In the genomic region with DNA sequence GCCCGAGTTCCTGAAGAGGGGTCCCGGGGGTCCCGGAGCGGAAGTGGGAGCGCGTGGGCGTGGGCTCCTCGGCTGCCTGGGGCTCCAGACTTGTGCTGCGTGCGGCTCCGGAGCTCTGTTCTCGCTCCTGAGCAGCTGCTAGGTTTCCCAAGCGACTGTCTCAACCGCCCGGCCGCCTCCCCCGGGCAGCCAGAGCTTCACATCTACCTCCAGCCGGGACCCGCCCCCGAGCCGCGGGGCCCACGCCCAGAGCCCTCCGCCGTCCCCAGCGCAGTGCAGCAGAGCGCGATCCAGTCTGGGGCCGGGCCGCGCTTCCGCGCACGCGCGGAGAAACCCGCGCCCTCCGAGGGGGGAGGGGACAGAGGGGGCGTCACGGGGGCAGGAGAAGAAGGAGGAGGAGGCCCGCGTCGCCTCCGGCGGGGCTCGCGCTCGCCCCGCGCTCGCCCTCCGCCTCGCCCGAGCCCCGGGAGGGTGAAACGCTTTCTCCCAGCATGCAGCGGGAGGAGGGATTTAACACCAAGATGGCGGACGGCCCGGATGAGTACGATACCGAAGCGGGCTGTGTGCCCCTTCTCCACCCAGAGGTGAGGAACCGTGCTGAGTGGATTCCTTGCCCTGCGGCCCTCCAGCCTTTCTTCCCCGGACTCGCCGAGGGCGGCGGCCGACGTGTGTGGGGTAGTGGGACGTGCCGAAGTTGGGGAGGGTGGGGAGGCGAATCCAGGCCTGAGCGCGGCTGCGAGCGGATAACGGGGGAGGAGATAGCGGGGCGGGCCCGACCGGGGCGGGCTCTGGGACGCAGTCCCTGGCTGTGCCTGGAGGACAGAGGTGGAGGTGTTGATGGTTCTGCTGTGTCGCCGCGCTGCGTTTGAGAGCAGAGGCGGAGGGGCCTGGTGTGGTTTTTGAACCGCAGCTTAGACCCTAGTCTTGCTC, we compare ENCODE assay signal across 1 cellular context.
TF ChIP-seq lines count a peak whose summit lies in the region.

A gene with protein sequence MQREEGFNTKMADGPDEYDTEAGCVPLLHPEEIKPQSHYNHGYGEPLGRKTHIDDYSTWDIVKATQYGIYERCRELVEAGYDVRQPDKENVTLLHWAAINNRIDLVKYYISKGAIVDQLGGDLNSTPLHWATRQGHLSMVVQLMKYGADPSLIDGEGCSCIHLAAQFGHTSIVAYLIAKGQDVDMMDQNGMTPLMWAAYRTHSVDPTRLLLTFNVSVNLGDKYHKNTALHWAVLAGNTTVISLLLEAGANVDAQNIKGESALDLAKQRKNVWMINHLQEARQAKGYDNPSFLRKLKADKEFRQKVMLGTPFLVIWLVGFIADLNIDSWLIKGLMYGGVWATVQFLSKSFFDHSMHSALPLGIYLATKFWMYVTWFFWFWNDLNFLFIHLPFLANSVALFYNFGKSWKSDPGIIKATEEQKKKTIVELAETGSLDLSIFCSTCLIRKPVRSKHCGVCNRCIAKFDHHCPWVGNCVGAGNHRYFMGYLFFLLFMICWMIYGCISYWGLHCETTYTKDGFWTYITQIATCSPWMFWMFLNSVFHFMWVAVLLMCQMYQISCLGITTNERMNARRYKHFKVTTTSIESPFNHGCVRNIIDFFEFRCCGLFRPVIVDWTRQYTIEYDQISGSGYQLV (plus strand): TSS at position 370 of the 930 bp plus-strand sequence. CDS start 122 bp downstream, at position 492.

TF ChIP-seq in HepG2, 621 proteins besides CTCF, POLR2A, EP300 and RAD21 (continued from another document and continues in another):
- TF ChIP-seq, protein P1, sequence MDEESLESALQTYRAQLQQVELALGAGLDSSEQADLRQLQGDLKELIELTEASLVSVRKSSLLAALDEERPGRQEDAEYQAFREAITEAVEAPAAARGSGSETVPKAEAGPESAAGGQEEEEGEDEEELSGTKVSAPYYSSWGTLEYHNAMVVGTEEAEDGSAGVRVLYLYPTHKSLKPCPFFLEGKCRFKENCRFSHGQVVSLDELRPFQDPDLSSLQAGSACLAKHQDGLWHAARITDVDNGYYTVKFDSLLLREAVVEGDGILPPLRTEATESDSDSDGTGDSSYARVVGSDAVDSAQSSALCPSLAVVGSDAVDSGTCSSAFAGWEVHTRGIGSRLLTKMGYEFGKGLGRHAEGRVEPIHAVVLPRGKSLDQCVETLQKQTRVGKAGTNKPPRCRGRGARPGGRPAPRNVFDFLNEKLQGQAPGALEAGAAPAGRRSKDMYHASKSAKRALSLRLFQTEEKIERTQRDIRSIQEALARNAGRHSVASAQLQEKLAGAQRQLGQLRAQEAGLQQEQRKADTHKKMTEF (CRISPR knock-in tag; IDR thresholded peaks at IDR 0.05), result peak; percentile 71; the same call in 1 of the 2 replicates
- TF ChIP-seq ZBTB21 (CRISPR knock-in tag; IDR thresholded peaks at IDR 0.05) (no peak), ZNF761 (CRISPR knock-in tag; conservative IDR thresholded peaks at IDR 0.05) (peak; percentile 88; the same call in 1 of the 2 replicates), ZNF674 (CRISPR knock-in tag; IDR thresholded peaks at IDR 0.05; ENCODE audit: low read depth) (no peak), FOXM1 (CRISPR knock-in tag; IDR thresholded peaks at IDR 0.05) (no peak), KDM6A (CRISPR knock-in tag; IDR thresholded peaks at IDR 0.05; ENCODE audit: low read depth) (no peak), TARDBP (CRISPR knock-in tag; IDR thresholded peaks at IDR 0.05) (peak; percentile 83), SP4 (CRISPR knock-in tag; IDR thresholded peaks at IDR 0.05) (no peak), NFE2L1 (CRISPR knock-in tag; IDR thresholded peaks at IDR 0.05; ENCODE audit: borderline replicate concordance) (no peak), XRCC5 (optimal IDR thresholded peaks at IDR 0.05; ENCODE audit: low read length) (peak; percentile 74), TEAD2 (CRISPR knock-in tag; IDR thresholded peaks at IDR 0.05) (no peak), ZNF337 (CRISPR knock-in tag; IDR thresholded peaks at IDR 0.05; ENCODE audit: borderline replicate concordance, low read depth) (no peak), RNF2 (conservative IDR thresholded peaks at IDR 0.05; ENCODE audit: low read depth) (no peak), RCOR2 (CRISPR knock-in tag; IDR thresholded peaks at IDR 0.05) (no peak), ZNF160 (CRISPR knock-in tag; IDR thresholded peaks at IDR 0.05) (no peak), HES4 (CRISPR knock-in tag; IDR thresholded peaks at IDR 0.05; ENCODE audit: borderline replicate concordance) (peak; percentile 53; the same call in 1 of the 2 replicates), KAT8 (CRISPR knock-in tag; IDR thresholded peaks at IDR 0.05) (peak; percentile 81), EZH2 (conservative IDR thresholded peaks at IDR 0.05; ENCODE audit: low read depth, low read length) (no peak), MZF1 (CRISPR knock-in tag; IDR thresholded peaks at IDR 0.05; ENCODE audit: borderline replicate concordance) (no peak), NFYB (CRISPR knock-in tag; IDR thresholded peaks at IDR 0.05) (no peak), ZNF557 (CRISPR knock-in tag; IDR thresholded peaks at IDR 0.05) (0 out of 2 replicates have a peak, but pooled peaks have one; percentile 8), PHF8 (CRISPR knock-in tag; IDR thresholded peaks at IDR 0.05) (peak; percentile 99), HMG20B (CRISPR knock-in tag; conservative IDR thresholded peaks at IDR 0.05) (no peak)
- TF ChIP-seq, protein P2, sequence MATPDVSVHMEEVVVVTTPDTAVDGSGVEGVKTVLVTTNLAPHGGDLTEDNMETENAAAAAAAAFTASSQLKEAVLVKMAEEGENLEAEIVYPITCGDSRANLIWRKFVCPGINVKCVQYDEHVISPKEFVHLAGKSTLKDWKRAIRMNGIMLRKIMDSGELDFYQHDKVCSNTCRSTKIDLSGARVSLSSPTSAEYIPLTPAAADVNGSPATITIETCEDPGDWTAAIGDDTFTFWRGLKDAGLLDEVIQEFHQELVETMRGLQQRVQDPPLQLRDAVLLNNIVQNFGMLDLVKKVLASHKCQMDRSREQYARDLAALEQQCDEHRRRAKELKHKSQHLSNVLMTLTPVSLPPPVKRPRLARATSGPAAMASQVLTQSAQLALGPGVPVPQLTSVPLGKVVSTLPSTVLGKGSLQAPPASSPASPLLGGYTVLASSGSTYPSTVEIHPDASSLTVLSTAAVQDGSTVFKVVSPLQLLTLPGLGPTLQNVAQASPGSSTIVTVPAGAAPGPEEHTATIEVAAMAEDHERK (CRISPR knock-in tag; IDR thresholded peaks at IDR 0.05; ENCODE audit: low read depth), result no peak
- TF ChIP-seq, protein P3, sequence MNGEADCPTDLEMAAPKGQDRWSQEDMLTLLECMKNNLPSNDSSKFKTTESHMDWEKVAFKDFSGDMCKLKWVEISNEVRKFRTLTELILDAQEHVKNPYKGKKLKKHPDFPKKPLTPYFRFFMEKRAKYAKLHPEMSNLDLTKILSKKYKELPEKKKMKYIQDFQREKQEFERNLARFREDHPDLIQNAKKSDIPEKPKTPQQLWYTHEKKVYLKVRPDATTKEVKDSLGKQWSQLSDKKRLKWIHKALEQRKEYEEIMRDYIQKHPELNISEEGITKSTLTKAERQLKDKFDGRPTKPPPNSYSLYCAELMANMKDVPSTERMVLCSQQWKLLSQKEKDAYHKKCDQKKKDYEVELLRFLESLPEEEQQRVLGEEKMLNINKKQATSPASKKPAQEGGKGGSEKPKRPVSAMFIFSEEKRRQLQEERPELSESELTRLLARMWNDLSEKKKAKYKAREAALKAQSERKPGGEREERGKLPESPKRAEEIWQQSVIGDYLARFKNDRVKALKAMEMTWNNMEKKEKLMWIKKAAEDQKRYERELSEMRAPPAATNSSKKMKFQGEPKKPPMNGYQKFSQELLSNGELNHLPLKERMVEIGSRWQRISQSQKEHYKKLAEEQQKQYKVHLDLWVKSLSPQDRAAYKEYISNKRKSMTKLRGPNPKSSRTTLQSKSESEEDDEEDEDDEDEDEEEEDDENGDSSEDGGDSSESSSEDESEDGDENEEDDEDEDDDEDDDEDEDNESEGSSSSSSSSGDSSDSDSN (CRISPR knock-in tag; IDR thresholded peaks at IDR 0.05), result peak; percentile 96
- TF ChIP-seq, protein P4, sequence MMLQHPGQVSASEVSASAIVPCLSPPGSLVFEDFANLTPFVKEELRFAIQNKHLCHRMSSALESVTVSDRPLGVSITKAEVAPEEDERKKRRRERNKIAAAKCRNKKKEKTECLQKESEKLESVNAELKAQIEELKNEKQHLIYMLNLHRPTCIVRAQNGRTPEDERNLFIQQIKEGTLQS (CRISPR knock-in tag; IDR thresholded peaks at IDR 0.05), result no peak
- TF ChIP-seq, protein P5, sequence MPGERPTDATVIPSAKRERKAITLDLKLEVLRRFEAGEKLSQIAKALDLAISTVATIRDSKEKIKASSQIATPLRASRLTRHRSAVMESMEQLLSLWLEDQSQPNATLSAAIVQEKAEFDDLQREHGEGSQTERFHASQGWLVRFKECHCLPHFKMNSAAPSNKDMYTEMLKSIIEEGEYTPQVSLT (CRISPR knock-in tag; IDR thresholded peaks at IDR 0.05; ENCODE audit: borderline replicate concordance, low read depth), result no peak
- TF ChIP-seq, protein P6, sequence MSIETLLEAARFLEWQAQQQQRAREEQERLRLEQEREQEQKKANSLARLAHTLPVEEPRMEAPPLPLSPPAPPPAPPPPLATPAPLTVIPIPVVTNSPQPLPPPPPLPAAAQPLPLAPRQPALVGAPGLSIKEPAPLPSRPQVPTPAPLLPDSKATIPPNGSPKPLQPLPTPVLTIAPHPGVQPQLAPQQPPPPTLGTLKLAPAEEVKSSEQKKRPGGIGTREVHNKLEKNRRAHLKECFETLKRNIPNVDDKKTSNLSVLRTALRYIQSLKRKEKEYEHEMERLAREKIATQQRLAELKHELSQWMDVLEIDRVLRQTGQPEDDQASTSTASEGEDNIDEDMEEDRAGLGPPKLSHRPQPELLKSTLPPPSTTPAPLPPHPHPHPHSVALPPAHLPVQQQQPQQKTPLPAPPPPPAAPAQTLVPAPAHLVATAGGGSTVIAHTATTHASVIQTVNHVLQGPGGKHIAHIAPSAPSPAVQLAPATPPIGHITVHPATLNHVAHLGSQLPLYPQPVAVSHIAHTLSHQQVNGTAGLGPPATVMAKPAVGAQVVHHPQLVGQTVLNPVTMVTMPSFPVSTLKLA (IDR thresholded peaks at IDR 0.05), result no peak
- TF ChIP-seq, protein P7, sequence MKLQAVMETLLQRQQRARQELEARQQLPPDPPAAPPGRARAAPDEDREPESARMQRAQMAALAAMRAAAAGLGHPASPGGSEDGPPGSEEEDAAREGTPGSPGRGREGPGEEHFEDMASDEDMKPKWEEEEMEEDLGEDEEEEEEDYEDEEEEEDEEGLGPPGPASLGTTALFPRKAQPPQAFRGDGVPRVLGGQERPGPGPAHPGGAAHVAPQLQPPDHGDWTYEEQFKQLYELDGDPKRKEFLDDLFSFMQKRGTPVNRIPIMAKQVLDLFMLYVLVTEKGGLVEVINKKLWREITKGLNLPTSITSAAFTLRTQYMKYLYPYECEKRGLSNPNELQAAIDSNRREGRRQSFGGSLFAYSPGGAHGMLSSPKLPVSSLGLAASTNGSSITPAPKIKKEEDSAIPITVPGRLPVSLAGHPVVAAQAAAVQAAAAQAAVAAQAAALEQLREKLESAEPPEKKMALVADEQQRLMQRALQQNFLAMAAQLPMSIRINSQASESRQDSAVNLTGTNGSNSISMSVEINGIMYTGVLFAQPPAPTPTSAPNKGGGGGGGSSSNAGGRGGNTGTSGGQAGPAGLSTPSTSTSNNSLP (IDR thresholded peaks at IDR 0.05; ENCODE audit: low read depth, low read length), result no peak
- TF ChIP-seq, protein P8, sequence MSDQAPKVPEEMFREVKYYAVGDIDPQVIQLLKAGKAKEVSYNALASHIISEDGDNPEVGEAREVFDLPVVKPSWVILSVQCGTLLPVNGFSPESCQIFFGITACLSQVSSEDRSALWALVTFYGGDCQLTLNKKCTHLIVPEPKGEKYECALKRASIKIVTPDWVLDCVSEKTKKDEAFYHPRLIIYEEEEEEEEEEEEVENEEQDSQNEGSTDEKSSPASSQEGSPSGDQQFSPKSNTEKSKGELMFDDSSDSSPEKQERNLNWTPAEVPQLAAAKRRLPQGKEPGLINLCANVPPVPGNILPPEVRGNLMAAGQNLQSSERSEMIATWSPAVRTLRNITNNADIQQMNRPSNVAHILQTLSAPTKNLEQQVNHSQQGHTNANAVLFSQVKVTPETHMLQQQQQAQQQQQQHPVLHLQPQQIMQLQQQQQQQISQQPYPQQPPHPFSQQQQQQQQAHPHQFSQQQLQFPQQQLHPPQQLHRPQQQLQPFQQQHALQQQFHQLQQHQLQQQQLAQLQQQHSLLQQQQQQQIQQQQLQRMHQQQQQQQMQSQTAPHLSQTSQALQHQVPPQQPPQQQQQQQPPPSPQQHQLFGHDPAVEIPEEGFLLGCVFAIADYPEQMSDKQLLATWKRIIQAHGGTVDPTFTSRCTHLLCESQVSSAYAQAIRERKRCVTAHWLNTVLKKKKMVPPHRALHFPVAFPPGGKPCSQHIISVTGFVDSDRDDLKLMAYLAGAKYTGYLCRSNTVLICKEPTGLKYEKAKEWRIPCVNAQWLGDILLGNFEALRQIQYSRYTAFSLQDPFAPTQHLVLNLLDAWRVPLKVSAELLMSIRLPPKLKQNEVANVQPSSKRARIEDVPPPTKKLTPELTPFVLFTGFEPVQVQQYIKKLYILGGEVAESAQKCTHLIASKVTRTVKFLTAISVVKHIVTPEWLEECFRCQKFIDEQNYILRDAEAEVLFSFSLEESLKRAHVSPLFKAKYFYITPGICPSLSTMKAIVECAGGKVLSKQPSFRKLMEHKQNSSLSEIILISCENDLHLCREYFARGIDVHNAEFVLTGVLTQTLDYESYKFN (CRISPR knock-in tag; conservative IDR thresholded peaks at IDR 0.05), result 0 out of 2 replicates have a peak, but pooled peaks have one; percentile 44
- TF ChIP-seq, protein P9, sequence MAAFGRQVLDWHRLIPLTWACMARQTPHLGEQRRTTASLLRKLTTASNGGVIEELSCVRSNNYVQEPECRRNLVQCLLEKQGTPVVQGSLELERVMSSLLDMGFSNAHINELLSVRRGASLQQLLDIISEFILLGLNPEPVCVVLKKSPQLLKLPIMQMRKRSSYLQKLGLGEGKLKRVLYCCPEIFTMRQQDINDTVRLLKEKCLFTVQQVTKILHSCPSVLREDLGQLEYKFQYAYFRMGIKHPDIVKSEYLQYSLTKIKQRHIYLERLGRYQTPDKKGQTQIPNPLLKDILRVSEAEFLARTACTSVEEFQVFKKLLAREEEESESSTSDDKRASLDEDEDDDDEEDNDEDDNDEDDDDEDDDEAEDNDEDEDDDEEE (CRISPR knock-in tag; IDR thresholded peaks at IDR 0.05), result 0 out of 2 replicates have a peak, but pooled peaks have one; percentile 43
- TF ChIP-seq, protein P10, sequence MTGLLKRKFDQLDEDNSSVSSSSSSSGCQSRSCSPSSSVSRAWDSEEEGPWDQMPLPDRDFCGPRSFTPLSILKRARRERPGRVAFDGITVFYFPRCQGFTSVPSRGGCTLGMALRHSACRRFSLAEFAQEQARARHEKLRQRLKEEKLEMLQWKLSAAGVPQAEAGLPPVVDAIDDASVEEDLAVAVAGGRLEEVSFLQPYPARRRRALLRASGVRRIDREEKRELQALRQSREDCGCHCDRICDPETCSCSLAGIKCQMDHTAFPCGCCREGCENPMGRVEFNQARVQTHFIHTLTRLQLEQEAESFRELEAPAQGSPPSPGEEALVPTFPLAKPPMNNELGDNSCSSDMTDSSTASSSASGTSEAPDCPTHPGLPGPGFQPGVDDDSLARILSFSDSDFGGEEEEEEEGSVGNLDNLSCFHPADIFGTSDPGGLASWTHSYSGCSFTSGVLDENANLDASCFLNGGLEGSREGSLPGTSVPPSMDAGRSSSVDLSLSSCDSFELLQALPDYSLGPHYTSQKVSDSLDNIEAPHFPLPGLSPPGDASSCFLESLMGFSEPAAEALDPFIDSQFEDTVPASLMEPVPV (CRISPR knock-in tag; IDR thresholded peaks at IDR 0.05), result peak; percentile 78; the same call in 1 of the 2 replicates
- TF ChIP-seq, protein P11, sequence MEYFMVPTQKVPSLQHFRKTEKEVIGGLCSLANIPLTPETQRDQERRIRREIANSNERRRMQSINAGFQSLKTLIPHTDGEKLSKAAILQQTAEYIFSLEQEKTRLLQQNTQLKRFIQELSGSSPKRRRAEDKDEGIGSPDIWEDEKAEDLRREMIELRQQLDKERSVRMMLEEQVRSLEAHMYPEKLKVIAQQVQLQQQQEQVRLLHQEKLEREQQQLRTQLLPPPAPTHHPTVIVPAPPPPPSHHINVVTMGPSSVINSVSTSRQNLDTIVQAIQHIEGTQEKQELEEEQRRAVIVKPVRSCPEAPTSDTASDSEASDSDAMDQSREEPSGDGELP (IDR thresholded peaks at IDR 0.05; ENCODE audit: borderline replicate concordance, low read depth), result 0 out of 2 replicates have a peak, but pooled peaks have one; percentile 33
